Comparison of ENCODE assay signal across 19 cellular contexts in genomic region chr7:17212188-17212587, GRCh38.
"Had no signal": no experiment of that assay in that cellular context is flagged by ENCODE, and none has a peak within 500 bp of the region (broad histone marks: within the 10 kb centered on the region; RNA-seq: fewer than 3 reads in every experiment).

No MANE protein-coding gene starts in this region.

- H3K4me3 ChIP-seq: dorsolateral prefrontal cortex, heart left ventricle, left lung, lower lobe of right lung, prostate gland, skin epidermis, thyroid gland had no signal

- H2AFZ ChIP-seq: parathyroid adenoma had no signal

- H3K4me1 ChIP-seq: left lung, parathyroid adenoma, prostate gland, thyroid gland had no signal

- H3K27ac ChIP-seq: dorsolateral prefrontal cortex, heart left ventricle, left lung, lower lobe of right lung, parathyroid adenoma, prostate gland, skin epidermis, thyroid gland had no signal

- H3K9me3 ChIP-seq: lower lobe of right lung, prostate gland, thyroid gland had no signal

- H3K27me3 ChIP-seq: heart left ventricle, left lung, thyroid gland had no signal

- H3K36me3 ChIP-seq: heart left ventricle, left lung, lower lobe of right lung, prostate gland, thyroid gland had no signal

- H3K79me2 ChIP-seq: parathyroid adenoma had no signal

- DNase-seq: cortex of kidney; dorsolateral prefrontal cortex; effector CD8-positive, alpha-beta T cell; heart left ventricle; hypothalamus; kidney glomerular epithelial cell; left lung; lower lobe of right lung; naive B cell; occipital lobe; retina; stimulated activated CD4-positive, alpha-beta T cell treated with anti-CD3 and anti-CD28 coated beads, Interleukin-12 subunit alpha, Interleukin-12 subunit beta, amount 100 ng/mL, for 4 hours; stimulated activated naive CD4-positive, alpha-beta T cell; thyroid gland had no signal

- ATAC-seq: esophagus mucosa, heart left ventricle, left lung, lower lobe of right lung, sciatic nerve had no signal
